ENCODE assay signal across 27 cellular contexts in genomic region chr2:119473621-119474370, GRCh38. TPM values are rescaled to one million over a fixed set of nuclear protein-coding genes. Genes with fewer than 3 reads are reported as not detected.
"Had no signal": no experiment of that assay in that cellular context is flagged by ENCODE, and none has a peak within 500 bp of the region (broad histone marks: within the 10 kb centered on the region; RNA-seq: fewer than 3 reads in every experiment).

No MANE protein-coding gene starts in this region.

- H3K27ac ChIP-seq: dorsolateral prefrontal cortex, pancreas, prostate gland, skin epidermis, thyroid gland, vagina had no signal

- ATAC-seq: esophagus mucosa; left lobe of liver; pancreas; stimulated activated naive B cell treated with anti-CD40 and anti-IgM and Interleukin-4, amounts not matched to agents 10 μg/mL and 1 μg/mL and 100 μg/mL, for 72 hours had no signal

- DNase-seq: cortex of kidney; effector CD8-positive, alpha-beta T cell; hippocampal formation; kidney glomerular epithelial cell; mesenchymal stem cell; naive B cell; nucleus accumbens; stimulated activated CD4-positive, alpha-beta T cell treated with anti-CD3 and anti-CD28 coated beads, Interleukin-2, amount 100 ng/mL, for 24 hours; stimulated activated CD4-positive, alpha-beta T cell treated with anti-CD3 and anti-CD28 coated beads, Interleukin-4, amount 100 ng/mL, for 4 hours; stimulated activated naive B cell treated with anti-CD40 and anti-IgM and Interleukin-4, amounts not matched to agents 10 μg/mL and 1 μg/mL and 100 μg/mL, for 72 hours; thyroid gland had no signal

- H3K4me3 ChIP-seq: dorsolateral prefrontal cortex, heart left ventricle, lung, pancreas, prostate gland, skin epidermis, thyroid gland, vagina had no signal

- H3K4me1 ChIP-seq: prostate gland had no signal

- H3K9me3 ChIP-seq: heart left ventricle, pancreas, prostate gland, thyroid gland, vagina had no signal

- H3K4me3 Mint-ChIP-seq: central memory CD8-positive, alpha-beta T cell; naive B cell; stimulated activated naive B cell treated with anti-CD40 and anti-IgM and Interleukin-4, amounts not matched to agents 10 μg/mL and 1 μg/mL and 100 μg/mL, for 72 hours; type B pancreatic cell had no signal

- H3K36me3 ChIP-seq: heart left ventricle, pancreas, prostate gland, thyroid gland, vagina had no signal

- H3K27me3 ChIP-seq: heart left ventricle, pancreas, thyroid gland, vagina had no signal

- H3K36me3 Mint-ChIP-seq: naive B cell; stimulated activated naive B cell treated with anti-CD40 and anti-IgM and Interleukin-4, amounts not matched to agents 10 μg/mL and 1 μg/mL and 100 μg/mL, for 72 hours; type B pancreatic cell had no signal

- H3K27ac Mint-ChIP-seq: stimulated activated naive B cell treated with anti-CD40 and anti-IgM and Interleukin-4, amounts not matched to agents 10 μg/mL and 1 μg/mL and 100 μg/mL, for 72 hours; type B pancreatic cell had no signal

- H3K27me3 Mint-ChIP-seq: type B pancreatic cell had no signal

- H3K9me3 Mint-ChIP-seq: central memory CD8-positive, alpha-beta T cell; naive B cell; stimulated activated naive B cell treated with anti-CD40 and anti-IgM and Interleukin-4, amounts not matched to agents 10 μg/mL and 1 μg/mL and 100 μg/mL, for 72 hours; type B pancreatic cell had no signal

RNA-seq across cellular contexts. Expression of gene TMEM37, which starts 42.1 kb away (rescaled TPM):
- total RNA-seq: frontal cortex had no signal
- polyA plus RNA-seq: neural cell had no signal

RNA-seq across cellular contexts. Expression of gene SCTR, which starts 50.5 kb away (rescaled TPM):
- total RNA-seq: esophagus mucosa, fibroblast of lung, glomerular endothelial cell, prostate gland, sciatic nerve, thyroid gland, vagina had no signal
- polyA plus RNA-seq: fibroblast of lung had no signal
